Comparison of ENCODE assay signal across 8 cellular contexts in genomic region chr2:119367472-119368099, GRCh38. TPM values are rescaled to one million over a fixed set of nuclear protein-coding genes. Genes with fewer than 3 reads are reported as not detected.
DNase-seq lines count a peak whose midpoint lies in the region; ATAC-seq and TF ChIP-seq lines count a peak whose summit lies in the region.

No MANE protein-coding gene starts in this region.

- peaks cover 41% of the 10 kb centered on the region for H3K4me1 Mint-ChIP-seq in activated CD8-positive, alpha-beta memory T cell treated with anti-CD3 and anti-CD28 coated beads, Interleukin-2, amount 10 ng/mL, durations not matched to agents 7 days and 5 days
- peaks cover 55% of the 10 kb centered on the region for H3K4me1 Mint-ChIP-seq in stimulated activated naive CD8-positive, alpha-beta T cell treated with anti-CD3 and anti-CD28 coated beads, Interleukin-15, Interleukin-2, amounts not matched to agents 100 ng/mL and 50 ng/mL, for 24 hours (ENCODE audit: low read depth)

- peaks cover 45% of the 10 kb centered on the region for H3K36me3 ChIP-seq in HAP-1 (replicated peaks)
- H3K36me3 ChIP-seq in muscle layer of colon (ENCODE audit: insufficient read depth, low read length): peaks cover 25% of the 10 kb centered on the region

- H3K9me3 ChIP-seq in HAP-1 (no peaks in the 10 kb centered on the region), muscle layer of colon (ENCODE audit: low read length) (no peaks in the 10 kb centered on the region)

- no peak for TF ChIP-seq CTCF in GM10266 (IDR thresholded peaks at IDR 0.05; ENCODE audit: control insufficient read depth, insufficient read depth, low read depth, missing control alignments)

- H3K4me3 Mint-ChIP-seq in activated CD8-positive, alpha-beta memory T cell treated with anti-CD3 and anti-CD28 coated beads, Interleukin-2, amount 10 ng/mL, durations not matched to agents 7 days and 5 days: peak overlapping the region; percentile 100
- H3K4me3 Mint-ChIP-seq in stimulated activated naive CD8-positive, alpha-beta T cell treated with anti-CD3 and anti-CD28 coated beads, Interleukin-15, Interleukin-2, amounts not matched to agents 100 ng/mL and 50 ng/mL, for 24 hours: peak overlapping the region; percentile 98

- H3K9ac ChIP-seq in muscle layer of colon (ENCODE audit: low read length): peak overlapping the region; percentile 31

- in situ Hi-C loops in HAP-1 (cut with MboI; ENCODE audit: low sequenced_read_pairs): no loop called here

- H3K27ac ChIP-seq in epithelial cell of prostate (peak overlapping the region; percentile 72), muscle layer of colon (ENCODE audit: low read depth, low read length) (peak overlapping the region; percentile 85)

- H3K9me3 Mint-ChIP-seq in activated CD8-positive, alpha-beta memory T cell treated with anti-CD3 and anti-CD28 coated beads, Interleukin-2, amount 10 ng/mL, durations not matched to agents 7 days and 5 days (ENCODE audit: low read depth): no peaks in the 10 kb centered on the region
- H3K9me3 Mint-ChIP-seq in stimulated activated naive CD8-positive, alpha-beta T cell treated with anti-CD3 and anti-CD28 coated beads, Interleukin-15, Interleukin-2, amounts not matched to agents 100 ng/mL and 50 ng/mL, for 24 hours: peaks cover 6% of the 10 kb centered on the region

- CTCF ChIA-PET in activated CD8-positive, alpha-beta memory T cell treated with anti-CD3 and anti-CD28 coated beads, Interleukin-2, amount 10 ng/mL, durations not matched to agents 7 days and 5 days (lab: Charles Lee): interaction anchor here (0.5 to 1.6 kb wide), 4 partner anchors 11 to 1364 kb away, joined by 3 to 4 read pairs (median 3); no protein-coding TSS in a partner anchor

- peak overlapping the region; percentile 97 for H3K27ac Mint-ChIP-seq in activated CD8-positive, alpha-beta memory T cell treated with anti-CD3 and anti-CD28 coated beads, Interleukin-2, amount 10 ng/mL, durations not matched to agents 7 days and 5 days
- H3K27ac Mint-ChIP-seq in stimulated activated naive CD8-positive, alpha-beta T cell treated with anti-CD3 and anti-CD28 coated beads, Interleukin-15, Interleukin-2, amounts not matched to agents 100 ng/mL and 50 ng/mL, for 24 hours: peak overlapping the region; percentile 99

- DNase-seq in GM10266 (ENCODE audit: extremely low spot score) (peak; percentile 58), HAP-1 (ENCODE audit: low spot score in 2 of 2) (peak; percentile 43 to 81), NAMALWA (ENCODE audit: low spot score) (peak; percentile 56), epithelial cell of prostate (ENCODE audit: low read depth, low spot score) (no peak), cerebellar nuclear complex (lab: John Stamatoyannopoulos, UW) (no peak)
- peak; percentile 72 for DNase-seq in activated CD8-positive, alpha-beta memory T cell treated with anti-CD3 and anti-CD28 coated beads, Interleukin-2, amount 10 ng/mL, durations not matched to agents 7 days and 5 days

- H3K36me3 Mint-ChIP-seq in activated CD8-positive, alpha-beta memory T cell treated with anti-CD3 and anti-CD28 coated beads, Interleukin-2, amount 10 ng/mL, durations not matched to agents 7 days and 5 days: peaks cover 44% of the 10 kb centered on the region
- H3K36me3 Mint-ChIP-seq in stimulated activated naive CD8-positive, alpha-beta T cell treated with anti-CD3 and anti-CD28 coated beads, Interleukin-15, Interleukin-2, amounts not matched to agents 100 ng/mL and 50 ng/mL, for 24 hours (ENCODE audit: low read depth): peaks cover 48% of the 10 kb centered on the region

- H3K4me3 ChIP-seq in HAP-1 (peak overlapping the region; percentile 76), muscle layer of colon (ENCODE audit: low read depth in 1 of 2, low read length in 2 of 2) (peak overlapping the region; percentile 80 to 100)

- ATAC-seq in activated CD8-positive, alpha-beta memory T cell treated with anti-CD3 and anti-CD28 coated beads, Interleukin-2, amount 10 ng/mL, durations not matched to agents 7 days and 5 days: peak; percentile 37

- no peaks in the 10 kb centered on the region for H3K27me3 ChIP-seq in HAP-1 (ENCODE audit: low read depth)
- H3K27me3 ChIP-seq in muscle layer of colon (ENCODE audit: control insufficient read depth in 1 of 2, insufficient read depth in 2 of 2, low read length in 2 of 2): no peaks in the 10 kb centered on the region

- no peaks in the 10 kb centered on the region for H3K27me3 Mint-ChIP-seq in activated CD8-positive, alpha-beta memory T cell treated with anti-CD3 and anti-CD28 coated beads, Interleukin-2, amount 10 ng/mL, durations not matched to agents 7 days and 5 days
- H3K27me3 Mint-ChIP-seq in stimulated activated naive CD8-positive, alpha-beta T cell treated with anti-CD3 and anti-CD28 coated beads, Interleukin-15, Interleukin-2, amounts not matched to agents 100 ng/mL and 50 ng/mL, for 24 hours: no peaks in the 10 kb centered on the region

- H3K4me1 ChIP-seq in HAP-1 (peaks cover 10% of the 10 kb centered on the region), muscle layer of colon (ENCODE audit: insufficient read depth, low read length) (peaks cover 23% of the 10 kb centered on the region)

RNA-seq across cellular contexts. Expression of gene DBI, which starts 0.8 kb away (rescaled TPM):
- total RNA-seq in activated CD8-positive, alpha-beta memory T cell treated with anti-CD3 and anti-CD28 coated beads, Interleukin-2, amount 10 ng/mL, durations not matched to agents 7 days and 5 days: 100 to 1,000 TPM; 151 to 179 TPM

RNA-seq across cellular contexts. Expression of gene C2orf76, which starts 1.0 kb away (rescaled TPM):
- total RNA-seq in activated CD8-positive, alpha-beta memory T cell treated with anti-CD3 and anti-CD28 coated beads, Interleukin-2, amount 10 ng/mL, durations not matched to agents 7 days and 5 days: 1 to 10 TPM; 6.2 to 9.9 TPM

Comparison
In these comparisons a context has a peak if more than half of its experiments do, and no peak if none do; other contexts are left out.
1. DNase-seq: peak in GM10266 (single experiment), HAP-1 (2 of 2), NAMALWA (single experiment) and activated CD8-positive, alpha-beta memory T cell treated with anti-CD3 and anti-CD28 coated beads, Interleukin-2, amount 10 ng/mL, durations not matched to agents 7 days and 5 days (single experiment); none in epithelial cell of prostate (single experiment) and cerebellar nuclear complex (0 of 2).